Comparison of ENCODE assay signal across 8 cellular contexts in the genomic region with DNA sequence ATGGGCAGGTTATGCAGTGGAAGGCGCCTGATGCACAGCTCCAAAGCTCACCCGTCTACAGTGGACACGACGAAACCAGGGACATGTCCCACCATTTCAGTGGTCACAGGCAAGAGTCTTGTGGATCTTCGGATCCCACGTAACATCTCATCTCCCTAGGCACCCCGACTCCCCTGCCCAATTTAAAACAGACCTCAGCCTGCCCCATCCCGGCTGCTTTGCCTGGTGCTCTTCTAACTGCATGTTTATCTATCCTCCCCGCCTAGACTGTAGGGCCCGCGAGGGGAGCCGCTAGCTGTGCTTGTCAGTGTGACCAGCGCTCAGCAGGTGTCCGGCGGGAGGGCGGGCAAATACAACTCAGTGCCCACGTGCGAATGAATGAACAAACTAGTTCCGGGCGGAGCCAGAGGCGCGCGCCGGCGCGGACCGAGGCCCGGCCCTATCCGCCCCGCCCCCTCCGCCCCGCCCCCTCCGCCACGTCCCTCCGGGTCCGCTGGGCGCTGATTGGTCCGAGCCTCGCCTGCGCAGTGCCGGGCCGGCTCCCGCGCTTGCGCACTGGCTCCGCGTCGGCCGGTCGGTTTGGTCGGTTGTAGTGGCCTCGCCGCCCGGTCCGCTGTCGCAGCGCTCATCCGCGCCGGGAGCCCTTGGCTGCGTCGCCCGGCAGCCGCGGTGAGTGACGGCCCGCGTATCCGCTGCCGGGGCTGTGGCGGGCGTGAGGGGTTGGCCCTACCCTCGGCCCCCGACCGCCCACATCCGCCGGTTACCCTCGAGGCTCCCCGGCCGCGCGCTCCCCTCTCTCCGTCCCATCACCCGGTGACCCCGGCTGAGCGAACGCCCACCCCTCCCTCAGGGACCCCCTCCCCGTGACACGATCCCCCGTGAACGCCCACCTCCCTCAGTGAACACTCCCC.
A peak's percentile ranks its signal among the peaks of the same experiment; 100 is the strongest.
DNase-seq lines count a peak whose midpoint lies in the region; ATAC-seq and TF ChIP-seq lines count a peak whose summit lies in the region.

No MANE protein-coding gene starts in this region.

- no peaks in the 10 kb centered on the region for H3K27me3 ChIP-seq in aorta (ENCODE audit: control insufficient read depth in 1 of 2, insufficient read depth in 2 of 2, low read length in 1 of 2)

- H3K4me3 ChIP-seq in astrocyte of the cerebellum (ENCODE audit: low read depth, low read length) (peak overlapping the region; percentile 74), aorta (ENCODE audit: low read length in 2 of 2) (peak overlapping the region; percentile 66 to 90)

- TF ChIP-seq CTCF in astrocyte of the cerebellum (IDR thresholded peaks at IDR 0.05; ENCODE audit: low read depth, low read length, missing control alignments) = no peak

- intact Hi-C loops in aorta (cut with DNase I) = no loop called here

- in situ Hi-C loops in astrocyte of the cerebellum (cut with HindIII; ENCODE audit: low sequenced_read_pairs) = no loop called here

- ATAC-seq in GM18511 (IDR thresholded peaks at IDR 0.05; ENCODE audit: unreplicated experiment) (peak; percentile 95), HG02981 (IDR thresholded peaks at IDR 0.05; ENCODE audit: unreplicated experiment) (peak; percentile 86), aorta (ENCODE audit: low FRiP score) (peak; percentile 97)

- no peaks in the 10 kb centered on the region for H3K9me3 ChIP-seq in aorta (ENCODE audit: control insufficient read depth, low read length)

- DNase-seq in NCI-H2029 (lab: John Stamatoyannopoulos, UW) (peak; percentile 91), T-helper 22 cell (ENCODE audit: low read depth) (peak; percentile 83), astrocyte of the cerebellum (ENCODE audit: low read depth) (peak; percentile 67), hippocampal formation (lab: John Stamatoyannopoulos, UW) (peak; percentile 74 to 86), renal cortical epithelial cell (ENCODE audit: low read depth) (peak; percentile 68), aorta (peak; percentile 94 to 96)

- H3K27ac ChIP-seq in aorta (ENCODE audit: low read depth in 1 of 2, low read length in 2 of 2) = peak overlapping the region in 1 of 2 donors; percentile 89

- no peaks in the 10 kb centered on the region for H3K36me3 ChIP-seq in aorta (ENCODE audit: control insufficient read depth in 1 of 2, insufficient read depth in 2 of 2, low read length in 1 of 2)

- WGBS in aorta, 2 donors = 1 to 2% methylated on average over 38 to 91 of the region's 91 CpGs

- no peaks in the 10 kb centered on the region for H3K4me1 ChIP-seq in aorta (ENCODE audit: control insufficient read depth in 1 of 2, insufficient read depth in 2 of 2, low read length in 2 of 2)
